Comparison of ENCODE assay signal across 15 cellular contexts in the genomic region with DNA sequence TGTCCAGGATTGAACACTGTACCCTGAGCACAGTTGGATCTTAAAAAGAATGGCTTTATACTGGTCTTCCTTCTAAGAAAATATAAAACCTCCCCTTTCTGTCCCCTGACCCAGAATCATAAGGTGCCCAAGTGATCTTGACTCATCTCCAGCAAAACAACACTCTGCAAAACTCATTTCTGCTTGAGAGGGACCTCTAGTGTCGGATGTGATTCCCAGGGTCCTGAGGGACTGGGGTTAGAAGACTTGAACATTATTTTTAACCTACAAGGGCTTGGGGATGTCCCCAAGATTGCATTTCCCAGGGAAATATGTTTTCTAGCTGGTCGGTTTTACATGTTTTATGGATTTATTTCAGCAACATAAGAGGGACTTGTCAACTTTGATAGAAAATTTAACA.
"Had no signal": no experiment of that assay in that cellular context is flagged by ENCODE, and none has a peak within 500 bp of the region (broad histone marks: within the 10 kb centered on the region; RNA-seq: fewer than 3 reads in every experiment).

No MANE protein-coding gene starts in this region.

- H3K36me3 ChIP-seq: brain microvascular endothelial cell, colonic mucosa, gastrocnemius medialis, heart right ventricle, transverse colon, uterus had no signal

- DNase-seq: activated CD4-positive, alpha-beta T cell treated with anti-CD3 and anti-CD28 coated beads, Interleukin-2, amount 50 U/mL, for 1 hour; activated CD4-positive, CD25-positive, alpha-beta regulatory T cell treated with anti-CD3 and anti-CD28 coated beads, Interleukin-2, amount 50 U/mL, for 72 hours; activated CD8-positive, alpha-beta memory T cell treated with anti-CD3 and anti-CD28 coated beads, Interleukin-2, amount 50 U/mL, for 4 hours; activated naive CD4-positive, alpha-beta T cell treated with anti-CD3 and anti-CD28 coated beads, Interleukin-2, amount 10 ng/mL, durations not matched to agents 7 days and 5 days; activated T-cell treated with anti-CD3 and anti-CD28 coated beads, Interleukin-2, amount 50 U/mL, for 4 hours; aorta; brain microvascular endothelial cell; central memory CD4-positive, alpha-beta T cell; colonic mucosa; gastrocnemius medialis; mammary epithelial cell; stimulated activated CD4-positive, alpha-beta T cell treated with anti-CD3 and anti-CD28 coated beads, Interleukin-2, amount 100 ng/mL, for 24 hours; transverse colon; uterus had no signal

- H3K27me3 ChIP-seq: brain microvascular endothelial cell, colonic mucosa, gastrocnemius medialis, heart right ventricle, transverse colon, uterus had no signal

- H3K4me1 ChIP-seq: colonic mucosa, gastrocnemius medialis, heart right ventricle, transverse colon, uterus had no signal

- H3K4me3 ChIP-seq: colonic mucosa, gastrocnemius medialis, heart right ventricle, transverse colon, uterus had no signal

- H3K27ac ChIP-seq: brain microvascular endothelial cell, colonic mucosa, gastrocnemius medialis, transverse colon, uterus had no signal
